In the genomic region with DNA sequence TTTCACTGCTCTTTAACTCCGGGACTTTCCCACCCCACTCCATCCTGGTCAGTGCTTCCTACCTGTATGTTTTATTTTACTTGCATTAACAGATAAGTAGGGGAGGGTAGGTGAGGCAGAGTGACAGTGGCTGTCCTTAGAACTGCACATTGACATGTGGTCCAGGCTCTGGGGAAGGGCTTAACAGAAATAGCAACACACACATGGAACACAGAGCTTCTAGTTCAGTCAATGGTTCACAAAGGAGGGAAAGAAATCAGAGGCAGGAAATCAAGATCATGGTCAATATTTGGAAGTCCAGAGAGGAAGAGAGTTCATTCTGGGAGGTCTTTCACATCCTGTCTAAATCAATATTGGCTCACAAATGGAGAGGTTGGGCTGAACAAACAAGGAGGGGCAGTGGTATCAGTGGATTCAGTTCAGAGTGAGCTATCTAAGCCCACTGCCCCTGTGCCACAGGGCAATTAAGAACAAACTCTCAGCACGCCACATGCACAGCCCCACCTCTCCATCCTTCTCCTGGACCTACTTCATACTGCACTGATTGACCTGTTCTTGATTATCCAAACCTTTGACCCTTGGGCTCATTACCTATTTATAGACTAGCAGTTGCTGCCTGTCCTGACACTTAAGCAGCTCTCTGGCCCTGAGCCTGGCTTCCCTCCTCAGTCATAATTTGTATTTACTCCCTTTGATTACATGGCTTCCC, we compare ENCODE assay signal across 1 cellular context.
A peak's percentile ranks its signal among the peaks of the same experiment; 100 is the strongest.
TF ChIP-seq lines count a peak whose summit lies in the region.

No MANE protein-coding gene starts in this region.

TF ChIP-seq in HepG2, 621 proteins besides CTCF, POLR2A, EP300 and RAD21 (continued from another document and continues in another):
- TF ChIP-seq, protein P1, sequence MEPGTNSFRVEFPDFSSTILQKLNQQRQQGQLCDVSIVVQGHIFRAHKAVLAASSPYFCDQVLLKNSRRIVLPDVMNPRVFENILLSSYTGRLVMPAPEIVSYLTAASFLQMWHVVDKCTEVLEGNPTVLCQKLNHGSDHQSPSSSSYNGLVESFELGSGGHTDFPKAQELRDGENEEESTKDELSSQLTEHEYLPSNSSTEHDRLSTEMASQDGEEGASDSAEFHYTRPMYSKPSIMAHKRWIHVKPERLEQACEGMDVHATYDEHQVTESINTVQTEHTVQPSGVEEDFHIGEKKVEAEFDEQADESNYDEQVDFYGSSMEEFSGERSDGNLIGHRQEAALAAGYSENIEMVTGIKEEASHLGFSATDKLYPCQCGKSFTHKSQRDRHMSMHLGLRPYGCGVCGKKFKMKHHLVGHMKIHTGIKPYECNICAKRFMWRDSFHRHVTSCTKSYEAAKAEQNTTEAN (CRISPR knock-in tag; conservative IDR thresholded peaks at IDR 0.05): peak; percentile 81; the same call in 1 of the 2 replicates
- TF ChIP-seq ZNF558 (CRISPR knock-in tag; IDR thresholded peaks at IDR 0.05; ENCODE audit: borderline replicate concordance) (no peak), ZNF329 (CRISPR knock-in tag; IDR thresholded peaks at IDR 0.05; ENCODE audit: low read depth) (peak; percentile 47; the same call in 1 of the 2 replicates), ZFP91 (CRISPR knock-in tag; IDR thresholded peaks at IDR 0.05; ENCODE audit: borderline replicate concordance) (no peak), ISL2 (CRISPR knock-in tag; IDR thresholded peaks at IDR 0.05) (peak; percentile 95), KLF6 (CRISPR knock-in tag; IDR thresholded peaks at IDR 0.05) (peak; percentile 36; the same call in 1 of the 2 replicates), ATF6 (CRISPR knock-in tag; conservative IDR thresholded peaks at IDR 0.05) (no peak), BATF2 (CRISPR knock-in tag; IDR thresholded peaks at IDR 0.05) (no peak), MLX (CRISPR knock-in tag; IDR thresholded peaks at IDR 0.05) (peak; percentile 89), KDM1A (CRISPR knock-in tag; IDR thresholded peaks at IDR 0.05) (peak; percentile 96), HMG20B (CRISPR knock-in tag; conservative IDR thresholded peaks at IDR 0.05) (peak; percentile 100), ZNF614 (CRISPR knock-in tag; IDR thresholded peaks at IDR 0.05; ENCODE audit: borderline replicate concordance) (peak; percentile 89; the same call in 1 of the 2 replicates), ZNF83 (CRISPR knock-in tag; IDR thresholded peaks at IDR 0.05; ENCODE audit: borderline replicate concordance) (no peak), DMTF1 (CRISPR knock-in tag; IDR thresholded peaks at IDR 0.05) (no peak), NCOA1 (CRISPR knock-in tag; IDR thresholded peaks at IDR 0.05) (no peak), ZNF280B (CRISPR knock-in tag; IDR thresholded peaks at IDR 0.05; ENCODE audit: borderline replicate concordance) (no peak), TMF1 (CRISPR knock-in tag; IDR thresholded peaks at IDR 0.05; ENCODE audit: low read depth) (no peak), ARNT (IDR thresholded peaks at IDR 0.05) (no peak), NFKBIZ (CRISPR knock-in tag; IDR thresholded peaks at IDR 0.05) (peak; percentile 84; the same call in 1 of the 2 replicates), PHB2 (IDR thresholded peaks at IDR 0.05; ENCODE audit: partially characterized antibody) (no peak), NCOA2 (CRISPR knock-in tag; IDR thresholded peaks at IDR 0.05) (peak; percentile 95), FOXK1 (CRISPR knock-in tag; IDR thresholded peaks at IDR 0.05; ENCODE audit: borderline replicate concordance, low read depth) (peak; percentile 59; the same call in 1 of the 2 replicates), PPARG (CRISPR knock-in tag; conservative IDR thresholded peaks at IDR 0.05) (peak; percentile 84), ZNF550 (CRISPR knock-in tag; IDR thresholded peaks at IDR 0.05; ENCODE audit: borderline replicate concordance) (no peak)
- TF ChIP-seq, protein P2, sequence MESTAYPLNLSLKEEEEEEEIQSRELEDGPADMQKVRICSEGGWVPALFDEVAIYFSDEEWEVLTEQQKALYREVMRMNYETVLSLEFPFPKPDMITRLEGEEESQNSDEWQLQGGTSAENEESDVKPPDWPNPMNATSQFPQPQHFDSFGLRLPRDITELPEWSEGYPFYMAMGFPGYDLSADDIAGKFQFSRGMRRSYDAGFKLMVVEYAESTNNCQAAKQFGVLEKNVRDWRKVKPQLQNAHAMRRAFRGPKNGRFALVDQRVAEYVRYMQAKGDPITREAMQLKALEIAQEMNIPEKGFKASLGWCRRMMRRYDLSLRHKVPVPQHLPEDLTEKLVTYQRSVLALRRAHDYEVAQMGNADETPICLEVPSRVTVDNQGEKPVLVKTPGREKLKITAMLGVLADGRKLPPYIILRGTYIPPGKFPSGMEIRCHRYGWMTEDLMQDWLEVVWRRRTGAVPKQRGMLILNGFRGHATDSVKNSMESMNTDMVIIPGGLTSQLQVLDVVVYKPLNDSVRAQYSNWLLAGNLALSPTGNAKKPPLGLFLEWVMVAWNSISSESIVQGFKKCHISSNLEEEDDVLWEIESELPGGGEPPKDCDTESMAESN (CRISPR knock-in tag; conservative IDR thresholded peaks at IDR 0.05): peak; percentile 49
- TF ChIP-seq, protein P3, sequence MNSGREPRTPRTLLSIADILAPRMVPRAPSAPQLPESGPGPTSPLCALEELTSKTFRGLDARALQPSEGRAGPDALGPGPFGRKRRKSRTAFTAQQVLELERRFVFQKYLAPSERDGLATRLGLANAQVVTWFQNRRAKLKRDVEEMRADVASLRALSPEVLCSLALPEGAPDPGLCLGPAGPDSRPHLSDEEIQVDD (CRISPR knock-in tag; IDR thresholded peaks at IDR 0.05; ENCODE audit: borderline replicate concordance): no peak
- TF ChIP-seq, protein P4, sequence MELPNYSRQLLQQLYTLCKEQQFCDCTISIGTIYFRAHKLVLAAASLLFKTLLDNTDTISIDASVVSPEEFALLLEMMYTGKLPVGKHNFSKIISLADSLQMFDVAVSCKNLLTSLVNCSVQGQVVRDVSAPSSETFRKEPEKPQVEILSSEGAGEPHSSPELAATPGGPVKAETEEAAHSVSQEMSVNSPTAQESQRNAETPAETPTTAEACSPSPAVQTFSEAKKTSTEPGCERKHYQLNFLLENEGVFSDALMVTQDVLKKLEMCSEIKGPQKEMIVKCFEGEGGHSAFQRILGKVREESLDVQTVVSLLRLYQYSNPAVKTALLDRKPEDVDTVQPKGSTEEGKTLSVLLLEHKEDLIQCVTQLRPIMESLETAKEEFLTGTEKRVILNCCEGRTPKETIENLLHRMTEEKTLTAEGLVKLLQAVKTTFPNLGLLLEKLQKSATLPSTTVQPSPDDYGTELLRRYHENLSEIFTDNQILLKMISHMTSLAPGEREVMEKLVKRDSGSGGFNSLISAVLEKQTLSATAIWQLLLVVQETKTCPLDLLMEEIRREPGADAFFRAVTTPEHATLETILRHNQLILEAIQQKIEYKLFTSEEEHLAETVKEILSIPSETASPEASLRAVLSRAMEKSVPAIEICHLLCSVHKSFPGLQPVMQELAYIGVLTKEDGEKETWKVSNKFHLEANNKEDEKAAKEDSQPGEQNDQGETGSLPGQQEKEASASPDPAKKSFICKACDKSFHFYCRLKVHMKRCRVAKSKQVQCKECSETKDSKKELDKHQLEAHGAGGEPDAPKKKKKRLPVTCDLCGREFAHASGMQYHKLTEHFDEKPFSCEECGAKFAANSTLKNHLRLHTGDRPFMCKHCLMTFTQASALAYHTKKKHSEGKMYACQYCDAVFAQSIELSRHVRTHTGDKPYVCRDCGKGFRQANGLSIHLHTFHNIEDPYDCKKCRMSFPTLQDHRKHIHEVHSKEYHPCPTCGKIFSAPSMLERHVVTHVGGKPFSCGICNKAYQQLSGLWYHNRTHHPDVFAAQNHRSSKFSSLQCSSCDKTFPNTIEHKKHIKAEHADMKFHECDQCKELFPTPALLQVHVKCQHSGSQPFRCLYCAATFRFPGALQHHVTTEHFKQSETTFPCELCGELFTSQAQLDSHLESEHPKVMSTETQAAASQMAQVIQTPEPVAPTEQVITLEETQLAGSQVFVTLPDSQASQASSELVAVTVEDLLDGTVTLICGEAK (IDR thresholded peaks at IDR 0.05): no peak
- TF ChIP-seq, protein P4 (CRISPR knock-in tag; IDR thresholded peaks at IDR 0.05): no peak; the same call in 1 of the 2 replicates
